Comparison of ENCODE assay signal across 2 cellular contexts in genomic region chr5:168819004-168819626, GRCh38.
TF ChIP-seq lines count a peak whose summit lies in the region.

No MANE protein-coding gene starts in this region.

TF ChIP-seq in liver, 16 proteins besides CTCF, POLR2A, EP300 and RAD21 (continued from another document):
- TF ChIP-seq REST (IDR thresholded peaks at IDR 0.05) (no peak), RXRA (IDR thresholded peaks at IDR 0.05) (peak; percentile 43 to 64), TAF1 (conservative IDR thresholded peaks at IDR 0.05) (peak; percentile 68)

TF ChIP-seq in HepG2, 621 proteins besides CTCF, POLR2A, EP300 and RAD21 (continued from another document):
- no peak for TF ChIP-seq PRMT3 (CRISPR knock-in tag; IDR thresholded peaks at IDR 0.05; ENCODE audit: borderline replicate concordance, low read depth)
TF ChIP-seq in HepG2: peak in this region for 0.
